Comparison of ENCODE assay signal across 11 cellular contexts in the genomic region with DNA sequence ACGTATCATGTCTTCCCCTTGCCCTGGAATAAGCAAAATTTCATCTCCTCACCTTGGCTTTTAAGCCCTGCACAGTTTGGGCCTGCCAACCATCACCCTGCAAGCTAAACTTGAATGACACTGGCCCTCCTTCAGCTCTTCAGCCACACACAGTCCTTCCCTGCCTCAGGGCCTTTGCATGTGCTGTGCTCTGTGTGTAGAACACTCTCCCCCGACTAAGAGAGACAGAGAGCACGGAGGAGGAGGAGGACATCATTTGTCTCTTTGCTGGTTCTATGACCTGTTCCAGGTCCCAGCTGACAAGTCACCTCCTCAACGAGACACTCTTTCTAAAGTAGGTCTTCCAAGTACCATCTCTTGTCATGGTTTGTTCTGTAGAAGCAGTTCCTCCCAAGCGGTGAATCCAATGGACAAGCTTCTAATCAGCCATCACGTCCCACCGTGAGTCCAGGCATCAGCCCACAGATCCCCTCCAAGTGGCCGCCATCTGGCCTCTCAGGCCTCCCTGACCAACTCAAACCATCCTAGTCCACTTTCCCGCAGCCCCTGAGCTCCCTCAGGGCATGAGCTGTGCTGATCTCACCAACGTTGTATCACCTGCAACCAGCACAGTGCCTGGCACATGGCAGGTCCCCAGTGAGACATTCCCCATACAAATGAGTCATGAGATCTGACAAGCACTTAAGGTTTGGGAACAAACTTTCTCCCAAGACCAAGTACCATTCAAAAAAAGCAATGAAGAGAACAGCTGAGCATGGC. TPM values are rescaled to one million over a fixed set of nuclear protein-coding genes. Genes with fewer than 3 reads are reported as not detected.
A peak's percentile ranks its signal among the peaks of the same experiment; 100 is the strongest.
DNase-seq lines count a peak whose midpoint lies in the region; ATAC-seq and TF ChIP-seq lines count a peak whose summit lies in the region.
"Had no signal": no experiment of that assay in that cellular context is flagged by ENCODE, and none has a peak within 500 bp of the region (broad histone marks: within the 10 kb centered on the region; RNA-seq: fewer than 3 reads in every experiment).

No MANE protein-coding gene starts in this region.

- H3K27ac Mint-ChIP-seq in CD4-positive, alpha-beta memory T cell, result peak overlapping the region; percentile 55 to 95 (median 85)
- peak overlapping the region; percentile 66 for H3K27ac Mint-ChIP-seq in activated naive CD4-positive, alpha-beta T cell treated with anti-CD3 and anti-CD28 coated beads, Interleukin-2, amount 50 U/mL, for 24 hours
- peak overlapping the region; percentile 82 to 95 for H3K27ac Mint-ChIP-seq in natural killer cell

- peaks cover 84% of the 10 kb centered on the region for H3K4me1 ChIP-seq in CD4-positive, alpha-beta memory T cell (ENCODE audit: insufficient read depth, low read length)
- no peaks in the 10 kb centered on the region for H3K4me1 ChIP-seq in left lung
- H3K4me1 ChIP-seq: SJCRH30 had no signal

- intact Hi-C loops in CD4-positive, alpha-beta memory T cell (cut with micrococcal nuclease), result no loop called here
- intact Hi-C loops in natural killer cell (cut with micrococcal nuclease) (loop anchor here (1.0 kb wide), 1 partner anchor 13 kb away; no protein-coding TSS in a partner anchor), left lung (cut with DNase I) (no loop called here)

- H3K36me3 Mint-ChIP-seq in CD4-positive, alpha-beta memory T cell, result peaks cover 54 to 83% of the 10 kb centered on the region in 2 donors
- H3K36me3 Mint-ChIP-seq in activated naive CD4-positive, alpha-beta T cell treated with anti-CD3 and anti-CD28 coated beads, Interleukin-2, amount 50 U/mL, for 24 hours, result peaks cover 46% of the 10 kb centered on the region
- peaks cover 23% of the 10 kb centered on the region for H3K36me3 Mint-ChIP-seq in natural killer cell

- TF ChIP-seq CTCF in natural killer cell (IDR thresholded peaks at IDR 0.05) (no peak), left lung (IDR thresholded peaks at IDR 0.05) (no peak)

- no peaks in the 10 kb centered on the region for H3K27me3 Mint-ChIP-seq in CD4-positive, alpha-beta memory T cell
- H3K27me3 Mint-ChIP-seq in activated naive CD4-positive, alpha-beta T cell treated with anti-CD3 and anti-CD28 coated beads, Interleukin-2, amount 50 U/mL, for 24 hours, result no peaks in the 10 kb centered on the region
- H3K27me3 Mint-ChIP-seq in natural killer cell (ENCODE audit: low read depth in 2 of 2), result no peaks in the 10 kb centered on the region

- H3K4me3 ChIP-seq in CD4-positive, alpha-beta memory T cell (ENCODE audit: low read length in 2 of 2), result no peak overlapping the region
- no peak overlapping the region for H3K4me3 ChIP-seq in left lung
- H3K4me3 ChIP-seq: SJCRH30 had no signal

- H3K4me1 Mint-ChIP-seq in CD4-positive, alpha-beta memory T cell, result peaks cover 65 to 93% (median 79%) of the 10 kb centered on the region in 4 donors
- peaks cover 90% of the 10 kb centered on the region for H3K4me1 Mint-ChIP-seq in activated naive CD4-positive, alpha-beta T cell treated with anti-CD3 and anti-CD28 coated beads, Interleukin-2, amount 50 U/mL, for 24 hours
- peaks cover 94 to 97% of the 10 kb centered on the region in 2 donors for H3K4me1 Mint-ChIP-seq in natural killer cell

- H3K4me3 Mint-ChIP-seq in CD4-positive, alpha-beta memory T cell, result peak overlapping the region; percentile 33 to 71 (median 56)
- peak overlapping the region; percentile 58 for H3K4me3 Mint-ChIP-seq in activated naive CD4-positive, alpha-beta T cell treated with anti-CD3 and anti-CD28 coated beads, Interleukin-2, amount 50 U/mL, for 24 hours
- peak overlapping the region; percentile 70 for H3K4me3 Mint-ChIP-seq in natural killer cell

- H3K36me3 ChIP-seq in CD4-positive, alpha-beta memory T cell (ENCODE audit: insufficient read depth, low read length), result peaks cover 37% of the 10 kb centered on the region
- peaks cover 0 to 4% of the 10 kb centered on the region in 2 donors for H3K36me3 ChIP-seq in left lung
- H3K36me3 ChIP-seq: SJCRH30 had no signal

- POLR2A ChIA-PET in CD4-positive, alpha-beta memory T cell (lab: Charles Lee; ENCODE audit: partially characterized antibody), result interaction anchor here (1.4 to 6.3 kb wide), 9 partner anchors 12 to 108 kb away, joined by 3 to 84 read pairs (median 15); partner anchors contain the start of gene NFATC2

- CTCF ChIA-PET in CD4-positive, alpha-beta memory T cell (lab: Charles Lee; ENCODE audit: partially characterized antibody), result interaction anchor here (0.8 to 2.9 kb wide), 6 partner anchors 14 to 126 kb away, joined by 3 to 15 read pairs (median 8); partner anchors contain the start of gene NFATC2

- no peaks in the 10 kb centered on the region for H3K9me3 Mint-ChIP-seq in CD4-positive, alpha-beta memory T cell
- H3K9me3 Mint-ChIP-seq in activated naive CD4-positive, alpha-beta T cell treated with anti-CD3 and anti-CD28 coated beads, Interleukin-2, amount 50 U/mL, for 24 hours, result no peaks in the 10 kb centered on the region
- no peaks in the 10 kb centered on the region for H3K9me3 Mint-ChIP-seq in natural killer cell

- ATAC-seq in natural killer cell (peak in 2 of 3 donors; percentile 19 to 39), HG03095 (IDR thresholded peaks at IDR 0.05; ENCODE audit: unreplicated experiment) (no peak), left lung (no peak)
- ATAC-seq: sciatic nerve had no signal

- no peaks in the 10 kb centered on the region for H3K9me3 ChIP-seq in CD4-positive, alpha-beta memory T cell (ENCODE audit: control insufficient read depth in 1 of 2, low read length in 2 of 2)
- no peaks in the 10 kb centered on the region for H3K9me3 ChIP-seq in left lung
- H3K9me3 ChIP-seq: SJCRH30 had no signal

- peak overlapping the region; percentile 31 for H3K27ac ChIP-seq in CD4-positive, alpha-beta memory T cell (ENCODE audit: low read depth, low read length)
- H3K27ac ChIP-seq in left lung, result no peak overlapping the region
- H3K27ac ChIP-seq: SJCRH30 had no signal

- no peak for DNase-seq in CD4-positive, alpha-beta memory T cell
- peak; percentile 5 for DNase-seq in EL
- no peak for DNase-seq in natural killer cell
- no peak for DNase-seq in Kasumi-1 (lab: John Stamatoyannopoulos, UW)
- no peak for DNase-seq in left lung
- DNase-seq: DMS79; effector CD8-positive, alpha-beta T cell; SJCRH30 had no signal

- no peaks in the 10 kb centered on the region for H3K27me3 ChIP-seq in CD4-positive, alpha-beta memory T cell (ENCODE audit: insufficient read depth, low read length)
- H3K27me3 ChIP-seq in left lung, result no peaks in the 10 kb centered on the region

RNA-seq across cellular contexts. Expression of gene NFATC2, which starts 30.5 kb away (rescaled TPM):
- 10 to 100 TPM; 64.9 to 71.6 TPM for total RNA-seq in CD4-positive, alpha-beta memory T cell
- polyA plus RNA-seq in CD4-positive, alpha-beta memory T cell, result 10 to 100 TPM; 14.0 to 42.4 TPM
- total RNA-seq in natural killer cell (100 to 1,000 TPM; 141 to 195 (median 160) TPM), left lung (1 to 10 TPM; 5.3 to 6.9 TPM)
- total RNA-seq: SJCRH30 had no signal

Comparison
In these comparisons a context has a peak if more than half of its experiments do, and no peak if none do; other contexts are left out.
1. ATAC-seq: peak in natural killer cell (2 of 3); none in HG03095 (single experiment) and left lung (single experiment).
2. RNA of gene NFATC2, which starts 30.5 kb away (total RNA-seq): 141 to 195 TPM in natural killer cell and 64.9 to 71.6 TPM in CD4-positive, alpha-beta memory T cell; 5.3 to 6.9 TPM in left lung; every median in the first group is over 4 times any median in the second.
3. Peak in every context shown above with its lines, with median percentiles within 50 percentile points of each other: H3K27ac Mint-ChIP-seq and H3K4me3 Mint-ChIP-seq.